Comparison of ENCODE assay signal across 23 cellular contexts in genomic region chr6:53067799-53068442, GRCh38. TPM values are rescaled to one million over a fixed set of nuclear protein-coding genes. Genes with fewer than 3 reads are reported as not detected.
DNase-seq lines count a peak whose midpoint lies in the region; ATAC-seq and TF ChIP-seq lines count a peak whose summit lies in the region.
"Had no signal": no experiment of that assay in that cellular context is flagged by ENCODE, and none has a peak within 500 bp of the region (broad histone marks: within the 10 kb centered on the region; RNA-seq: fewer than 3 reads in every experiment).

No MANE protein-coding gene starts in this region.

- 66 to 86% (median 78%) methylated on average over 1 of the region's 1 CpG for WGBS in adrenal gland, 4 donors

- no peak for TF ChIP-seq POLR2A in adrenal gland (IDR thresholded peaks at IDR 0.05)

- peak overlapping the region in 3 of 5 donors; percentile 13 to 90 (median 65) for H3K27ac ChIP-seq in adrenal gland
- H3K27ac ChIP-seq: 22Rv1, BLaER1, tibial nerve had no signal

- no peaks in the 10 kb centered on the region for H3K9me3 ChIP-seq in adrenal gland (replicated peaks in 1 of 3)
- H3K9me3 ChIP-seq: BLaER1, gastrocnemius medialis, right atrium auricular region, tibial nerve had no signal

- peaks cover 19% of the 10 kb centered on the region for H3K4me1 Mint-ChIP-seq in nephron

- no peaks in the 10 kb centered on the region for H3K27me3 ChIP-seq in adrenal gland
- H3K27me3 ChIP-seq: BLaER1, gastrocnemius medialis, right atrium auricular region, tibial nerve had no signal

- H3K4me1 ChIP-seq in adrenal gland (replicated peaks in 1 of 2), result peaks cover 21 to 47% of the 10 kb centered on the region in 2 donors

- H3K4me3 ChIP-seq in adrenal gland, result peak overlapping the region in 1 of 4 donors; percentile 70
- H3K4me3 ChIP-seq: BLaER1, gastrocnemius medialis, right atrium auricular region, tibial nerve had no signal

- H3K27ac Mint-ChIP-seq in nephron, result no peak overlapping the region
- H3K27ac Mint-ChIP-seq: activated naive CD4-positive, alpha-beta T cell treated with anti-CD3 and anti-CD28 coated beads for 36 hours had no signal

- H3K36me3 Mint-ChIP-seq in nephron (ENCODE audit: low read depth), result peaks cover 22% of the 10 kb centered on the region

- H3K9me3 Mint-ChIP-seq in nephron, result no peaks in the 10 kb centered on the region
- H3K9me3 Mint-ChIP-seq: activated naive CD4-positive, alpha-beta T cell treated with anti-CD3 and anti-CD28 coated beads for 36 hours; brain had no signal

- DNase-seq in NOMO-1 (lab: John Stamatoyannopoulos, UW; ENCODE audit: unreplicated experiment in 2 of 2) (peak; percentile 11 to 78), NOMO-1 treated with dmso at 0.1 percent for 144 hours (lab: John Stamatoyannopoulos, UW; ENCODE audit: unreplicated experiment) (no peak), NOMO-1 treated with DMSO at 0.1 percent for 48 hours (lab: John Stamatoyannopoulos, UW; ENCODE audit: unreplicated experiment) (peak; percentile 67), adrenal gland (no peak), omental fat pad (ENCODE audit: low spot score) (no peak)
- no peak for DNase-seq in stimulated activated CD4-positive, alpha-beta T cell treated with anti-CD3 and anti-CD28 coated beads, Interleukin-4, amount 100 ng/mL, for 24 hours
- DNase-seq: activated CD4-positive, alpha-beta T cell treated with anti-CD3 and anti-CD28 coated beads, Interleukin-2, amount 50 U/mL, for 4 hours; activated naive CD4-positive, alpha-beta T cell treated with anti-CD3 and anti-CD28 coated beads for 36 hours; activated T-cell treated with anti-CD3 and anti-CD28 coated beads for 4 hours; DMS153; gastrocnemius medialis; NCI-H187; NCI-H510A; nucleus accumbens; stimulated activated naive CD4-positive, alpha-beta T cell had no signal

- H3K27me3 Mint-ChIP-seq in nephron (ENCODE audit: low read depth), result no peaks in the 10 kb centered on the region

- TF ChIP-seq CTCF in adrenal gland (IDR thresholded peaks at IDR 0.05), result no peak
- TF ChIP-seq CTCF in nephron (IDR thresholded peaks at IDR 0.05; ENCODE audit: unreplicated experiment in 3 of 3), result no peak
- TF ChIP-seq CTCF in omental fat pad (IDR thresholded peaks at IDR 0.05), result no peak

- H3K4me3 Mint-ChIP-seq in nephron, result peak overlapping the region; percentile 29 to 99 (median 99)

- ATAC-seq in omental fat pad (ENCODE audit: low FRiP score) (no peak), HG03039 (IDR thresholded peaks at IDR 0.05; ENCODE audit: unreplicated experiment) (no peak)
- ATAC-seq: gastrocnemius medialis, left lobe of liver had no signal

- intact Hi-C loops in adrenal gland (cut with DNase I), result loop anchor here in 1 of 2 donors (5.0 kb wide), 1 partner anchor 71 kb away; the partner anchor contains the start of gene GSTA4

- peaks cover 0 to 16% of the 10 kb centered on the region in 2 donors for H3K36me3 ChIP-seq in adrenal gland (replicated peaks in 1 of 2)

RNA-seq across cellular contexts. Expression of gene FBXO9, which starts 2.7 kb away (rescaled TPM):
- 100 to 1,000 TPM in 7 of 8 donors, 10 to 100 TPM in 1; 42.7 to 396 (median 163) TPM for total RNA-seq in adrenal gland
- 100 to 1,000 TPM in 1 of 3 donors, 10 to 100 TPM in 2; 60.1 to 176 (median 60.8) TPM for polyA plus RNA-seq in adrenal gland
- total RNA-seq in omental fat pad, result 10 to 100 TPM; 42.6 to 74.4 (median 58.0) TPM

RNA-seq across cellular contexts. Expression of gene CILK1, which starts 6.3 kb away (rescaled TPM):
- total RNA-seq in adrenal gland, result 10 to 100 TPM; 28.2 to 71.1 (median 47.4) TPM
- polyA plus RNA-seq in adrenal gland, result 10 to 100 TPM; 11.7 to 52.7 (median 12.1) TPM
- total RNA-seq in omental fat pad, result 10 to 100 TPM in 3 of 4 donors, 1 to 10 TPM in 1; 8.2 to 17.2 (median 13.9) TPM

Comparison
In these comparisons a context has a peak if more than half of its experiments do, and no peak if none do; other contexts are left out.
1. DNase-seq: peak in NOMO-1 (2 of 2) and NOMO-1 treated with DMSO at 0.1 percent for 48 hours (single experiment); none in NOMO-1 treated with dmso at 0.1 percent for 144 hours (single experiment), adrenal gland (0 of 7), omental fat pad (single experiment) and stimulated activated CD4-positive, alpha-beta T cell treated with anti-CD3 and anti-CD28 coated beads, Interleukin-4, amount 100 ng/mL, for 24 hours (single experiment).